Comparison of ENCODE assay signal across 8 cellular contexts in the genomic region with DNA sequence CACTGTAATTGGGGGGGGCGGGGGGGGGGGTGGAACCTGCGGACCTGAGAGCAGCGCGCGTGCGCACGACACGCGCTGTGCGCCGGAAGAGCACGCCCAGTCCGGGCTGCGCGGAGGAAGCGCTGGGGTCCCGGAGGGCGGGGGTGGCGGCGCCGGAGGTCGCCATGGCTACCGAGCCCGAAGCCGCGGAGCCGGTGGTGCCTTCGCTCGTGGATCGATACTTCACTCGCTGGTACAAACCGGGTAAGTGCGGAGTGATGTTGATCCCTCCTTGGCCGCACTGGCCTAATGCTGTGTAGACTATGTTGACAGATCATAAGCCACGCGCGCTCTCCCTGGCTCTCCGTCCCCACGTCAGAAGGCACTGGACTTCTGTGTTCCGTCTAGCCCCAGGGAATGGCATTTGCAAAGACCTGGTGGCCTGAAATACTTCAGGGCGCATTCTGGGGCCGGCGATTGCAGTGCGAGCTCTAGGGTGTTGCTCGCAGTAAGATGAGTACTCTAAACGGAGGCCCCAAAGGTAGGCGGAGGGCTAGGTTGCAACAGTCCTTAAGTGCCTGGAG. TPM values are rescaled to one million over a fixed set of nuclear protein-coding genes. Genes with fewer than 3 reads are reported as not detected.
DNase-seq lines count a peak whose midpoint lies in the region; ATAC-seq, FAIRE-seq and TF ChIP-seq lines count a peak whose summit lies in the region.

A gene with protein sequence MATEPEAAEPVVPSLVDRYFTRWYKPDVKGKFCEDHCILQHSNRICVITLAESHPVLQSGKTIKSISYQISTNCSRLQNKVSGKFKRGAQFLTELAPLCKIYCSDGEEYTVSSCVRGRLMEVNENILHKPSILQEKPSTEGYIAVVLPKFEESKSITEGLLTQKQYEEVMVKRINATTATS (plus strand): TSS at position 78 of the 563 bp plus-strand sequence. CDS start 87 bp downstream, at position 165.

- H3K4me1 ChIP-seq in DOHH2 (ENCODE audit: control insufficient read depth, low read length) (peaks cover 18% of the 10 kb centered on the region), Karpas-422 (ENCODE audit: low read length) (peaks cover 30% of the 10 kb centered on the region), neuronal stem cell (ENCODE audit: control insufficient read depth in 2 of 2, insufficient read depth in 1 of 2, low read depth in 1 of 2, low read length in 2 of 2) (peaks cover 5 to 6% of the 10 kb centered on the region in 2 donors), subcutaneous abdominal adipose tissue (ENCODE audit: control insufficient read depth in 5 of 5, insufficient read depth in 5 of 5, low read length in 5 of 5) (peaks cover 5 to 26% (median 24%) of the 10 kb centered on the region in 5 donors)

- no peak within 1 kb of the TSS for H4K91ac ChIP-seq in neuronal stem cell (ENCODE audit: low read depth, low read length, poor library complexity)

- no peak within 1 kb of the TSS for H2BK12ac ChIP-seq in neuronal stem cell (ENCODE audit: low read length)

- no peak within 1 kb of the TSS for H3K14ac ChIP-seq in neuronal stem cell (ENCODE audit: low read length)

- no peaks in the 10 kb centered on the region for H3F3A ChIP-seq in DOHH2 (ENCODE audit: control insufficient read depth, insufficient read depth)

- peak within 1 kb of the TSS; percentile 68 for H2BK5ac ChIP-seq in neuronal stem cell (ENCODE audit: low read length)

- H3K79me2 ChIP-seq in DOHH2 (ENCODE audit: control insufficient read depth, low read length) (peaks cover 47% of the 10 kb centered on the region), Karpas-422 (ENCODE audit: low read length) (peaks cover 73% of the 10 kb centered on the region)

- H3K9ac ChIP-seq in Karpas-422 (ENCODE audit: low read length) (peak within 1 kb of the TSS; percentile 92), neuronal stem cell (ENCODE audit: low read depth, low read length, poor library complexity) (peak within 1 kb of the TSS; percentile 97), subcutaneous abdominal adipose tissue (ENCODE audit: low read length in 5 of 5) (peak within 1 kb of the TSS; percentile 84 to 94 (median 90))

- no peak within 1 kb of the TSS for H2AK5ac ChIP-seq in neuronal stem cell (ENCODE audit: low read depth, low read length)

- H2AFZ ChIP-seq in Karpas-422 (ENCODE audit: low read length) (peak within 1 kb of the TSS; percentile 92), neuronal stem cell (ENCODE audit: low read length) (peak within 1 kb of the TSS; percentile 94)

- H3K9me3 ChIP-seq in DOHH2 (ENCODE audit: control insufficient read depth, insufficient read depth, low read length) (no peaks in the 10 kb centered on the region), Karpas-422 (ENCODE audit: low read length) (no peaks in the 10 kb centered on the region), neuronal stem cell (replicated peaks in 1 of 2; ENCODE audit: control insufficient read depth in 2 of 2, insufficient read depth in 1 of 2, low read depth in 1 of 2, low read length in 2 of 2) (no peaks in the 10 kb centered on the region), subcutaneous abdominal adipose tissue (ENCODE audit: control insufficient read depth in 5 of 5, low read length in 5 of 5) (no peaks in the 10 kb centered on the region)

- H3K36me3 ChIP-seq in DOHH2 (ENCODE audit: control insufficient read depth, low read length) (peaks cover 19% of the 10 kb centered on the region), Karpas-422 (ENCODE audit: insufficient read depth, low read length) (peaks cover 11% of the 10 kb centered on the region; the same call in 1 of the 2 replicates), neuronal stem cell (replicated peaks in 1 of 2; ENCODE audit: control insufficient read depth in 2 of 2, insufficient read depth in 2 of 2, low read length in 2 of 2) (peaks cover under 1 to 35% of the 10 kb centered on the region in 2 donors), subcutaneous abdominal adipose tissue (ENCODE audit: control insufficient read depth in 5 of 5, insufficient read depth in 5 of 5, low read length in 5 of 5) (peaks cover under 1 to 16% (median 6%) of the 10 kb centered on the region in 5 donors)

- H3K9me2 ChIP-seq in DOHH2 (replicated peaks; ENCODE audit: control insufficient read depth, low read length) = no peaks in the 10 kb centered on the region
- no peaks in the 10 kb centered on the region for H3K9me2 ChIP-seq in Karpas-422 (replicated peaks; ENCODE audit: insufficient read depth, low read length)

- H2BK120ac ChIP-seq in neuronal stem cell (ENCODE audit: low read depth, low read length) = no peak within 1 kb of the TSS

- no peak within 1 kb of the TSS for H3K4ac ChIP-seq in neuronal stem cell (ENCODE audit: low read length)

- peak; percentile 94 for DNase-seq in Karpas-422
- DNase-seq in activated naive CD4-positive, alpha-beta T cell treated with Interleukin-2 at 50 U/mL for 16 hours = peak; percentile 80
- DNase-seq in frontal cortex (ENCODE audit: low spot score in 2 of 2) = peak; percentile 83 to 84
- DNase-seq in neuronal stem cell (ENCODE audit: low spot score) = peak; percentile 84

- ATAC-seq in GM21825 (IDR thresholded peaks at IDR 0.05; ENCODE audit: unreplicated experiment) = peak; percentile 79

- peak within 1 kb of the TSS; percentile 69 for H2BK15ac ChIP-seq in neuronal stem cell (ENCODE audit: low read length)

- no peak for FAIRE-seq in frontal cortex (lab: Jason Lieb, UNC)

- H4K8ac ChIP-seq in neuronal stem cell (ENCODE audit: low read depth, low read length) = no peak within 1 kb of the TSS

- peak within 1 kb of the TSS; percentile 65 for H3K4me2 ChIP-seq in DOHH2 (ENCODE audit: low read length)
- H3K4me2 ChIP-seq in Karpas-422 (ENCODE audit: low read depth, low read length, poor library complexity, severe bottlenecking) = peak within 1 kb of the TSS; percentile 85
- peak within 1 kb of the TSS; percentile 79 for H3K4me2 ChIP-seq in neuronal stem cell (ENCODE audit: insufficient read depth, low read length, poor library complexity, severe bottlenecking)

- H3K4me3 ChIP-seq in DOHH2 (ENCODE audit: low read length) = peak within 1 kb of the TSS; percentile 94
- peak within 1 kb of the TSS; percentile 98 for H3K4me3 ChIP-seq in Karpas-422 (ENCODE audit: low read length)
- peak within 1 kb of the TSS; percentile 95 for H3K4me3 ChIP-seq in neuronal stem cell (ENCODE audit: low read length in 2 of 2)
- H3K4me3 ChIP-seq in subcutaneous abdominal adipose tissue (ENCODE audit: low read depth in 1 of 5, low read length in 5 of 5) = peak within 1 kb of the TSS; percentile 99 to 100 (median 100)

- H4K20me1 ChIP-seq in DOHH2 (ENCODE audit: control insufficient read depth, insufficient read depth, low read depth, low read length) (no peaks in the 10 kb centered on the region), Karpas-422 (ENCODE audit: insufficient read depth, low read depth, low read length) (no peaks in the 10 kb centered on the region)

- peak; percentile 40; the same call in 1 of the 2 replicates for TF ChIP-seq POLR2A in Raji (IDR thresholded peaks at IDR 0.05; ENCODE audit: insufficient read depth, low read depth, low read length)

- H3K27me3 ChIP-seq in DOHH2 (ENCODE audit: control insufficient read depth, low read length) = no peaks in the 10 kb centered on the region
- no peaks in the 10 kb centered on the region for H3K27me3 ChIP-seq in Karpas-422 (ENCODE audit: low read length)
- H3K27me3 ChIP-seq in neuronal stem cell (ENCODE audit: control insufficient read depth in 3 of 3, insufficient read depth in 3 of 3, low read depth in 1 of 3, low read length in 3 of 3) = no peaks in the 10 kb centered on the region
- H3K27me3 ChIP-seq in subcutaneous abdominal adipose tissue (ENCODE audit: control insufficient read depth in 5 of 5, insufficient read depth in 4 of 5, low read length in 5 of 5) = no peaks in the 10 kb centered on the region

- no peak for TF ChIP-seq CTCF in DOHH2 (IDR thresholded peaks at IDR 0.05; ENCODE audit: low read depth, low read length, poor library complexity, severe bottlenecking)

- peak within 1 kb of the TSS; percentile 92 for H3K18ac ChIP-seq in neuronal stem cell (ENCODE audit: low read length)

- peak within 1 kb of the TSS; percentile 37 for H3K23ac ChIP-seq in neuronal stem cell (ENCODE audit: low read depth, low read length, poor library complexity)

- peak within 1 kb of the TSS; percentile 50 for H3K27ac ChIP-seq in DOHH2 (ENCODE audit: low read depth, low read length)
- H3K27ac ChIP-seq in Karpas-422 (ENCODE audit: low read length) = peak within 1 kb of the TSS; percentile 46
- H3K27ac ChIP-seq in neuronal stem cell (replicated peaks; ENCODE audit: low read length) = peak within 1 kb of the TSS; percentile 87
- peak within 1 kb of the TSS; percentile 82 for H3K27ac ChIP-seq in subcutaneous abdominal adipose tissue (ENCODE audit: low read depth, low read length)

- no CpG with 5 or more reads among the region's 47 CpGs for WGBS in neuronal stem cell (ENCODE audit: extremely low coverage in 2 of 2, insufficient read length in 2 of 2, insufficient replicate concordance in 1 of 2), 2 donors

- no peaks in the 10 kb centered on the region for H3K79me1 ChIP-seq in neuronal stem cell (ENCODE audit: low read depth, low read length)

RNA-seq across cellular contexts. Expression of the gene that starts here (rescaled TPM):
- 9.5 and 22.5 TPM in 2 replicates for total RNA-seq in Karpas-422 (2014; rRNA removed; shearing (Covaris generic); ENCODE audit: low replicate concordance)
- 6.5 TPM for total RNA-seq in frontal cortex
- 23.1 TPM for polyA plus RNA-seq in neuronal stem cell (2013, experiment 1 of 2)
- 22.3 TPM for polyA plus RNA-seq in neuronal stem cell (2013, experiment 2 of 2)

Comparison
In these comparisons a context has a peak if more than half of its experiments do, and no peak if none do; other contexts are left out.
1. Peak in every context shown above with its lines: DNase-seq, ATAC-seq, H3K4me3 ChIP-seq and H3K27ac ChIP-seq.